In genomic region chr2:219440388-219441256, GRCh38 we compare ENCODE assay signal across 9 cellular contexts. TPM values are rescaled to one million over a fixed set of nuclear protein-coding genes. Genes with fewer than 3 reads are reported as not detected.
DNase-seq lines count a peak whose midpoint lies in the region; ATAC-seq and TF ChIP-seq lines count a peak whose summit lies in the region.
"Had no signal": no experiment of that assay in that cellular context is flagged by ENCODE, and none has a peak within 500 bp of the region (broad histone marks: within the 10 kb centered on the region; RNA-seq: fewer than 3 reads in every experiment).

No MANE protein-coding gene starts in this region.

- peak overlapping the region; percentile 48 for H3K27ac Mint-ChIP-seq in Calu3 (ENCODE audit: unreplicated experiment)

- no peak for DNase-seq in Calu3
- DNase-seq in NAMALWA (ENCODE audit: low spot score), result peak; percentile 52
- DNase-seq in coronary artery (ENCODE audit: low spot score), result no peak
- no peak for DNase-seq in omental fat pad (ENCODE audit: low spot score)
- DNase-seq in NCI-H146 (lab: John Stamatoyannopoulos, UW), result no peak
- DNase-seq in germinal center (ENCODE audit: low spot score), result no peak
- DNase-seq in HK-2 (ENCODE audit: unreplicated experiment), result no peak
- DNase-seq: NCI-H1092 had no signal

- TF ChIP-seq CTCF in Calu3 (IDR thresholded peaks at IDR 0.05; ENCODE audit: unreplicated experiment) (no peak), coronary artery (IDR thresholded peaks at IDR 0.05) (no peak), omental fat pad (IDR thresholded peaks at IDR 0.05) (no peak)

- CTCF ChIA-PET in Calu3 (lab: Charles Lee), result interaction anchor here (0.7 to 1.4 kb wide), 5 partner anchors 10 to 58 kb away, joined by 3 to 15 read pairs (median 4); partner anchors contain the start of gene GMPPA

- peaks cover 21% of the 10 kb centered on the region for H3K4me1 Mint-ChIP-seq in Calu3 (ENCODE audit: low read depth, unreplicated experiment)

- peaks cover 27% of the 10 kb centered on the region for H3K27me3 Mint-ChIP-seq in Calu3 (ENCODE audit: unreplicated experiment)

- ATAC-seq in omental fat pad (ENCODE audit: low FRiP score) (peak; percentile 4), GM19328 (IDR thresholded peaks at IDR 0.05; ENCODE audit: unreplicated experiment) (no peak)

- intact Hi-C loops in Calu3 (cut with micrococcal nuclease; ENCODE audit: unreplicated experiment), result no loop called here

- no TSS peak for BruUV-seq in Calu3 (replicated peaks; lab: Mats Ljungman, UMichigan)

- peak overlapping the region; percentile 83 for H3K4me3 ChIP-seq in coronary artery

- H3K4me3 Mint-ChIP-seq in Calu3 (ENCODE audit: low read depth, unreplicated experiment), result peak overlapping the region; percentile 75

- H3K9me3 Mint-ChIP-seq in Calu3 (ENCODE audit: low read depth, unreplicated experiment), result no peaks in the 10 kb centered on the region

- peaks cover 14% of the 10 kb centered on the region for H3K36me3 Mint-ChIP-seq in Calu3 (ENCODE audit: insufficient read depth, unreplicated experiment)

- peak overlapping the region; percentile 98 to 99 for H3K27ac ChIP-seq in coronary artery

RNA-seq across cellular contexts. Expression of gene SPEG, which starts 6.0 kb away (rescaled TPM):
- total RNA-seq in Calu3 (2022) (13.4 and 16.7 TPM in 2 replicates), omental fat pad (10 to 100 TPM; 12.4 to 28.9 (median 17.7) TPM)

RNA-seq across cellular contexts. Expression of gene DES, which starts 22.4 kb away (rescaled TPM):
- not detected in 2 replicates for total RNA-seq in Calu3 (2022)
- total RNA-seq in omental fat pad, result 100 to 1,000 TPM in 3 of 4 donors, 10 to 100 TPM in 1; 39.4 to 292 (median 182) TPM

RNA-seq across cellular contexts. Expression of gene DNPEP, which starts 52.9 kb away (rescaled TPM):
- 70.3 and 75.1 TPM in 2 replicates for total RNA-seq in Calu3 (2022)
- 10 to 100 TPM; 58.4 to 97.4 (median 85.7) TPM for total RNA-seq in omental fat pad

RNA-seq across cellular contexts. Expression of gene GMPPA, which starts 58.1 kb away (rescaled TPM):
- total RNA-seq in Calu3 (2022), result 53.0 and 59.4 TPM in 2 replicates
- total RNA-seq in omental fat pad, result 10 to 100 TPM; 22.6 to 37.8 (median 29.4) TPM

Comparison
In these comparisons a context has a peak if more than half of its experiments do, and no peak if none do; other contexts are left out.
1. RNA of gene DES, which starts 22.4 kb away (total RNA-seq): 39.4 to 292 TPM in omental fat pad; not detected in Calu3; every median in the first group is over 10 times any median in the second.